15 cellular contexts compared by ENCODE assay signal in the genomic region with DNA sequence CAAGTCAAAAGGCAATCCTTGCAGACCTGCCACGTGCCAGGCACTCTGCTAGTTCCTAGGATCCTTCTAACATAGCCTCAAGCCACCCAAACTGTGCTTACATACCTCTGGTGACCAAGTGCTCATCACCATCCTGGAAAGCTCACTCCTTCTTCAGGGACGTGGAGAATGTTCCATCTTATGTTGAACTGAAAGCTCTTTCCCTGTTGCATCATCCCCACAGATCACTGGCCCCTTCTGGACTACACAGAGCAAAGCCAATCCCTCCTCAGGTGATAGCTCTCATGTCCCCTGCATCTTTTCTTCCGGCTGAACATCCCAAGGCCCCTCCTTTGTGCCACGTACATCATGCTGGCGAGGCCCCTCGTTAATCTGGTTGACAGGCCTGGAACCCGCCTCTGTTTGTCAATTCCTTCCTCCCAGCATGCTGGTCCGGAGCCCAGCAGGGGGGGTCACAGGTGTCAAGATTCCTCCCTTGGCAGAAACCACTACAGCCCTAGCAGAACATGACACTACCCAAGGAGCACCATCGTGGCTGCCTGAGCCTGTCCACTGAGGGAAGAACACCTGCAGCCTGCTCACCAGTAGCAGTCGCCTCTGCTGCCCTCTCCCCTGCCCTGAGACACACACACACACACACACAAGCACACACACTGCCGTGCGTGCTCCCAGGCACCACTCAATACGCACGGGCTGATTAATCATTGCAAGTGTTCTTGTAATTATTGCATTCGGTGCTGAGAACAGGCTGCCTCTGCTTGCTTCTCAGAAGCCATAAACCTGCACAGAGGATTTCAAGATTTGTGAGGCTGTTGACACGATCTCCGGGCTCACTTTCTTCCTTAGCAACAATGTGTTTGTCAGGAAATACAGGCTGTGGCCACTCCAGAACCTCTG.
DNase-seq lines count a peak whose midpoint lies in the region; TF ChIP-seq lines count a peak whose summit lies in the region.
"Had no signal": no experiment of that assay in that cellular context is flagged by ENCODE, and none has a peak within 500 bp of the region (broad histone marks: within the 10 kb centered on the region; RNA-seq: fewer than 3 reads in every experiment).

No MANE protein-coding gene starts in this region.

- no peaks in the 10 kb centered on the region for H3K36me3 ChIP-seq in tibial artery
- H3K36me3 ChIP-seq: breast epithelium had no signal

- H3K27me3 ChIP-seq in tibial artery: no peaks in the 10 kb centered on the region

- H3K9me3 ChIP-seq in tibial artery: no peaks in the 10 kb centered on the region
- H3K9me3 ChIP-seq: breast epithelium had no signal

- 0 out of 2 replicates have a peak, but pooled peaks have one; percentile 16 for TF ChIP-seq CTCF in VCaP (conservative IDR thresholded peaks at IDR 0.05)
- no peak for TF ChIP-seq CTCF in nephron progenitor cell (IDR thresholded peaks at IDR 0.05)
- no peak for TF ChIP-seq CTCF in tibial artery (IDR thresholded peaks at IDR 0.05)

- H3K27ac ChIP-seq in VCaP (peak overlapping the region; percentile 99), tibial artery (no peak overlapping the region)
- H3K27ac ChIP-seq: breast epithelium had no signal

- H3K27me3 Mint-ChIP-seq in nephron progenitor cell (ENCODE audit: low read depth, poor library complexity): peaks cover 5% of the 10 kb centered on the region

- DNase-seq in DMS53 treated with DMSO at 0.1 percent for 48 hours (lab: John Stamatoyannopoulos, UW; ENCODE audit: unreplicated experiment) (peak; percentile 46), NCI-H187 (lab: John Stamatoyannopoulos, UW) (peak; percentile 73 to 79), nephron progenitor cell (peak; percentile 46), tibial artery (no peak), inferior parietal cortex (ENCODE audit: extremely low spot score) (no peak), SKM-1 (lab: John Stamatoyannopoulos, UW; ENCODE audit: unreplicated experiment) (no peak)
- no peak for DNase-seq in stimulated activated CD4-positive, alpha-beta T cell treated with anti-CD3 and anti-CD28 coated beads, Interleukin-2, amount 100 ng/mL, for 24 hours
- DNase-seq: naive B cell; NCI-H524 treated with DMSO at 0.1 percent for 48 hours; stimulated activated CD4-positive, alpha-beta T cell treated with anti-CD3 and anti-CD28 coated beads, Interleukin-15, amount 100 ng/mL, for 24 hours; SW 1271 had no signal

- H3K4me3 Mint-ChIP-seq in nephron progenitor cell: peak overlapping the region; percentile 59
- H3K4me3 Mint-ChIP-seq: IgD-negative memory B cell, naive B cell had no signal

- H3K36me3 Mint-ChIP-seq in nephron progenitor cell (ENCODE audit: low read depth): no peaks in the 10 kb centered on the region
- H3K36me3 Mint-ChIP-seq: naive B cell had no signal

- intact Hi-C loops in tibial artery (cut with DNase I; ENCODE audit: low total_unique reads): loop anchor here (5.0 kb wide), 1 partner anchor 56 kb away; no protein-coding TSS in a partner anchor

- H3K9me3 Mint-ChIP-seq in nephron progenitor cell: no peaks in the 10 kb centered on the region
- H3K9me3 Mint-ChIP-seq: activated T-helper 2 cell treated with anti-CD3 and anti-CD28 coated beads, Interferon-gamma antibody, Interleukin-2, Interleukin-4, amounts not matched to agents 10 μg/mL and 5 μg/mL and 100 μg/mL, durations not matched to agents 14 hours and 24 hours and 36 hours; IgD-negative memory B cell; naive B cell had no signal

- peaks cover 45% of the 10 kb centered on the region for H3K4me1 Mint-ChIP-seq in nephron progenitor cell

- no peak overlapping the region for H3K4me3 ChIP-seq in tibial artery
- H3K4me3 ChIP-seq: breast epithelium had no signal

- H3K4me1 ChIP-seq in tibial artery: peaks cover 0 to 22% (median 13%) of the 10 kb centered on the region in 4 donors
- H3K4me1 ChIP-seq: breast epithelium had no signal

- peak overlapping the region; percentile 24 for H3K27ac Mint-ChIP-seq in nephron progenitor cell
- H3K27ac Mint-ChIP-seq: activated T-helper 2 cell treated with anti-CD3 and anti-CD28 coated beads, Interferon-gamma antibody, Interleukin-2, Interleukin-4, amounts not matched to agents 10 μg/mL and 5 μg/mL and 100 μg/mL, durations not matched to agents 14 hours and 24 hours and 36 hours; IgD-negative memory B cell had no signal

Comparison
In these comparisons a context has a peak if more than half of its experiments do, and no peak if none do; other contexts are left out.
1. DNase-seq: peak in DMS53 treated with DMSO at 0.1 percent for 48 hours (single experiment), NCI-H187 (2 of 2) and nephron progenitor cell (single experiment); none in stimulated activated CD4-positive, alpha-beta T cell treated with anti-CD3 and anti-CD28 coated beads, Interleukin-2, amount 100 ng/mL, for 24 hours (0 of 2), tibial artery (0 of 2), inferior parietal cortex (single experiment) and SKM-1 (single experiment).